Comparison of ENCODE assay signal across 9 cellular contexts in the genomic region with DNA sequence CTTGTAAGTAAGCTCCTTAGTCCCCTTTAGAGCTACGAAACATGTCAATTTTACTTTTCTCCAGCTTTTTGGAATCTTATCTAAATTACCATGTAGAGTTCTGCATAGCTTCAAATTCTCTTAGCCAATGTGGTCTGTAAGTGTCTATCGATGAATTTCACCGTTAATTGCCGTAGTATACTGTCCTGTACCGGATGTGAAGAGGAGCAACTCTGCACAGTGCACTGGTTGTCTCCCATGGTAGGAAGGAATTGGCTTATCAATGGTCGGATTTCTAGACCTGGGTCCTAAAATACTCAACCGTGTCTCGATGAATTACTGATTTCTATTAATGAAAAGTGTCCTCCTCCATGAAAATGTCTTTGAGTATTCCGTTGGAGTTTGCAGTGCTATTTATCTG. TPM values are rescaled to one million over a fixed set of nuclear protein-coding genes. Genes with fewer than 3 reads are reported as not detected.
DNase-seq lines count a peak whose midpoint lies in the region; ATAC-seq and TF ChIP-seq lines count a peak whose summit lies in the region.
"Had no signal": no experiment of that assay in that cellular context is flagged by ENCODE, and none has a peak within 500 bp of the region (broad histone marks: within the 10 kb centered on the region; RNA-seq: fewer than 3 reads in every experiment).

No MANE protein-coding gene starts in this region.

- H3K4me1 ChIP-seq in HEK293 (ENCODE audit: control insufficient read depth, insufficient read depth, low read length), result peaks cover 6% of the 10 kb centered on the region

- H3K27me3 Mint-ChIP-seq in mesothelial cell of epicardium (ENCODE audit: low read depth), result no peaks in the 10 kb centered on the region

- H3K4me3 Mint-ChIP-seq in mesothelial cell of epicardium, result no peak overlapping the region

- no peak for TF ChIP-seq CTCF in AG10803 (conservative IDR thresholded peaks at IDR 0.05; ENCODE audit: low read length)
- TF ChIP-seq CTCF in HEK293 (tag by site-specific recombination; IDR thresholded peaks at IDR 0.05), result no peak
- TF ChIP-seq CTCF in brain microvascular endothelial cell (IDR thresholded peaks at IDR 0.05; ENCODE audit: low read depth, low read length, missing control alignments), result no peak
- TF ChIP-seq CTCF in mesothelial cell of epicardium (IDR thresholded peaks at IDR 0.05; ENCODE audit: unreplicated experiment), result no peak

- no peak for ATAC-seq in GM21737 (IDR thresholded peaks at IDR 0.05; ENCODE audit: unreplicated experiment)

- DNase-seq in AG10803 (ENCODE audit: low read depth) (no peak), brain microvascular endothelial cell (no peak), mesothelial cell of epicardium (ENCODE audit: low spot score in 2 of 2, unreplicated experiment in 2 of 2) (no peak), DMS79 treated with DMSO at 0.1 percent for 48 hours (lab: John Stamatoyannopoulos, UW) (no peak), hypothalamus (lab: John Stamatoyannopoulos, UW) (no peak), globus pallidus (ENCODE audit: low spot score) (no peak)
- DNase-seq: NCI-H2171 had no signal

- H3K27ac ChIP-seq in HEK293 (ENCODE audit: extremely low read depth, low read depth, low read length) (no peak overlapping the region), brain microvascular endothelial cell (no peak overlapping the region)

- H3K36me3 ChIP-seq in HEK293 (ENCODE audit: control insufficient read depth in 2 of 2, insufficient read depth in 1 of 2, low read length in 2 of 2), result peaks cover 3 to 4% of the 10 kb centered on the region in 2 experiments; a peak in 2 of 3 replicates
- no peaks in the 10 kb centered on the region for H3K36me3 ChIP-seq in brain microvascular endothelial cell (replicated peaks)

- in situ Hi-C loops in brain microvascular endothelial cell (cut with HindIII; ENCODE audit: low pct_ligation_motif_present, low sequenced_read_pairs), result no loop called here

- H3K4me1 Mint-ChIP-seq in mesothelial cell of epicardium, result peaks cover 21% of the 10 kb centered on the region

- H3K27ac Mint-ChIP-seq in mesothelial cell of epicardium, result peak overlapping the region; percentile 25

- H3K36me3 Mint-ChIP-seq in mesothelial cell of epicardium, result no peaks in the 10 kb centered on the region

- no peaks in the 10 kb centered on the region for H3K9me3 ChIP-seq in HEK293 (ENCODE audit: control insufficient read depth, insufficient read depth, low read depth, low read length)

- CTCF ChIA-PET in HEK293 (lab: Yijun Ruan, JAX), result interaction anchor here (3.2 kb wide), 1 partner anchor 11 kb away, joined by 21 read pairs; no protein-coding TSS in a partner anchor

- H3K4me3 ChIP-seq in AG10803 (ENCODE audit: low read length), result peak overlapping the region; percentile 99
- peak overlapping the region; percentile 90 for H3K4me3 ChIP-seq in HEK293 (ENCODE audit: low read depth, low read length)
- H3K4me3 ChIP-seq in brain microvascular endothelial cell (ENCODE audit: low read depth, low read length), result peak overlapping the region; percentile 99

- POLR2A ChIA-PET in HEK293 (lab: Yijun Ruan, JAX), result no interaction called here

- H3K27me3 ChIP-seq in brain microvascular endothelial cell (replicated peaks), result no peaks in the 10 kb centered on the region

- H3K9me3 Mint-ChIP-seq in mesothelial cell of epicardium, result no peaks in the 10 kb centered on the region

TF ChIP-seq in HEK293, 187 proteins besides CTCF, POLR2A, EP300 and RAD21:
- no peak for TF ChIP-seq ZNF23 (tag by site-specific recombination; IDR thresholded peaks at IDR 0.05; ENCODE audit: borderline replicate concordance)
- TF ChIP-seq ZNF394 (tag by site-specific recombination; IDR thresholded peaks at IDR 0.05; ENCODE audit: borderline replicate concordance), result peak; percentile 27; the same call in 1 of the 2 replicates

RNA-seq across cellular contexts. Expression of a gene that starts 1.9 kb away (rescaled TPM):
- 81.5 to 84.0 TPM (median 83.0 TPM) in 3 replicates for total RNA-seq in mesothelial cell of epicardium

RNA-seq across cellular contexts. Expression of a gene that starts 29.1 kb away (rescaled TPM):
- 106 to 113 TPM (median 110 TPM) in 3 replicates for total RNA-seq in mesothelial cell of epicardium
